In the genomic region with DNA sequence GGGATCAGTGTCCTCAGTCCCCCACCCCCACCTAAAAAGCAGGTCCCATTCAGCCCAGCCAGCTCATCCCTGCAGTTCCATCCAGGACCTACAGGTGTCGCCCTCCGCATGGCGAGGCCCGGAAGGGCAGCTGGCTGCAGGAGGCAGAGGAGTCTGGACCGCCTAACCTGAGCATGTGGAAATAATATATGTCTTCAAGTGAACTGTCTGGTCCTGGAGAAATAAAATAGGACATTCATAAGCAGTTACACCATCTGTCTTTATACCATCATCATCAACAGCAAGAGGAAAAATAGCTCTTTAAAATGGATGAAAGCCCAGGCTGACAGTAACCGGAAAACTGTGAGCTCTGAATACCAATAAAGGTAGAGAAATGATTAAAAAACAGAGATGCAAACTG, we compare ENCODE assay signal across 2 cellular contexts.
A peak's percentile ranks its signal among the peaks of the same experiment; 100 is the strongest.
TF ChIP-seq lines count a peak whose summit lies in the region.

No MANE protein-coding gene starts in this region.

TF ChIP-seq in IMR-90, 13 proteins besides CTCF, POLR2A, EP300 and RAD21:
- TF ChIP-seq RCOR1 (IDR thresholded peaks at IDR 0.05; ENCODE audit: insufficient replicate concordance, low read length) (no peak), SMC3 (IDR thresholded peaks at IDR 0.05; ENCODE audit: low read depth, low read length) (peak; percentile 94)

TF ChIP-seq in SK-N-SH, 30 proteins besides CTCF, POLR2A, EP300 and RAD21:
- TF ChIP-seq, protein P1, sequence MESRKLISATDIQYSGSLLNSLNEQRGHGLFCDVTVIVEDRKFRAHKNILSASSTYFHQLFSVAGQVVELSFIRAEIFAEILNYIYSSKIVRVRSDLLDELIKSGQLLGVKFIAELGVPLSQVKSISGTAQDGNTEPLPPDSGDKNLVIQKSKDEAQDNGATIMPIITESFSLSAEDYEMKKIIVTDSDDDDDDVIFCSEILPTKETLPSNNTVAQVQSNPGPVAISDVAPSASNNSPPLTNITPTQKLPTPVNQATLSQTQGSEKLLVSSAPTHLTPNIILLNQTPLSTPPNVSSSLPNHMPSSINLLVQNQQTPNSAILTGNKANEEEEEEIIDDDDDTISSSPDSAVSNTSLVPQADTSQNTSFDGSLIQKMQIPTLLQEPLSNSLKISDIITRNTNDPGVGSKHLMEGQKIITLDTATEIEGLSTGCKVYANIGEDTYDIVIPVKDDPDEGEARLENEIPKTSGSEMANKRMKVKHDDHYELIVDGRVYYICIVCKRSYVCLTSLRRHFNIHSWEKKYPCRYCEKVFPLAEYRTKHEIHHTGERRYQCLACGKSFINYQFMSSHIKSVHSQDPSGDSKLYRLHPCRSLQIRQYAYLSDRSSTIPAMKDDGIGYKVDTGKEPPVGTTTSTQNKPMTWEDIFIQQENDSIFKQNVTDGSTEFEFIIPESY (IDR thresholded peaks at IDR 0.05; ENCODE audit: borderline replicate concordance, low read depth), result no peak
- no peak for TF ChIP-seq FOXM1 (IDR thresholded peaks at IDR 0.05; ENCODE audit: low read depth)
- TF ChIP-seq ELF1 (IDR thresholded peaks at IDR 0.05), result no peak
- TF ChIP-seq TAF1 (IDR thresholded peaks at IDR 0.05; ENCODE audit: borderline replicate concordance, low read depth, low read length), result no peak
- no peak for TF ChIP-seq YY1 (IDR thresholded peaks at IDR 0.05; ENCODE audit: low read depth)
- TF ChIP-seq TEAD4 (IDR thresholded peaks at IDR 0.05; ENCODE audit: borderline replicate concordance, insufficient read depth), result no peak
- 0 out of 2 replicates have a peak, but pooled peaks have one; percentile 34 for TF ChIP-seq FOXJ3 (CRISPR knock-in tag; IDR thresholded peaks at IDR 0.05)
- TF ChIP-seq RXRA (IDR thresholded peaks at IDR 0.05; ENCODE audit: borderline replicate concordance, low read depth), result no peak
- TF ChIP-seq SIN3A (IDR thresholded peaks at IDR 0.05; ENCODE audit: borderline replicate concordance, low read depth, low read length), result no peak
- no peak for TF ChIP-seq MEF2A (IDR thresholded peaks at IDR 0.05; ENCODE audit: borderline replicate concordance, low read depth)
- no peak for TF ChIP-seq NFIC (IDR thresholded peaks at IDR 0.05; ENCODE audit: borderline replicate concordance)
- TF ChIP-seq, protein P2, sequence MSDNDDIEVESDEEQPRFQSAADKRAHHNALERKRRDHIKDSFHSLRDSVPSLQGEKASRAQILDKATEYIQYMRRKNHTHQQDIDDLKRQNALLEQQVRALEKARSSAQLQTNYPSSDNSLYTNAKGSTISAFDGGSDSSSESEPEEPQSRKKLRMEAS (IDR thresholded peaks at IDR 0.05; ENCODE audit: low read depth), result peak; percentile 64; the same call in 1 of the 2 replicates
- TF ChIP-seq RFX5 (IDR thresholded peaks at IDR 0.05; ENCODE audit: low read length), result no peak
- TF ChIP-seq JUND (IDR thresholded peaks at IDR 0.05), result no peak
- TF ChIP-seq, protein P3, sequence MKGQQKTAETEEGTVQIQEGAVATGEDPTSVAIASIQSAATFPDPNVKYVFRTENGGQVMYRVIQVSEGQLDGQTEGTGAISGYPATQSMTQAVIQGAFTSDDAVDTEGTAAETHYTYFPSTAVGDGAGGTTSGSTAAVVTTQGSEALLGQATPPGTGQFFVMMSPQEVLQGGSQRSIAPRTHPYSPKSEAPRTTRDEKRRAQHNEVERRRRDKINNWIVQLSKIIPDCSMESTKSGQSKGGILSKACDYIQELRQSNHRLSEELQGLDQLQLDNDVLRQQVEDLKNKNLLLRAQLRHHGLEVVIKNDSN (IDR thresholded peaks at IDR 0.05; ENCODE audit: borderline replicate concordance, low read depth), result no peak
- TF ChIP-seq, protein P4, sequence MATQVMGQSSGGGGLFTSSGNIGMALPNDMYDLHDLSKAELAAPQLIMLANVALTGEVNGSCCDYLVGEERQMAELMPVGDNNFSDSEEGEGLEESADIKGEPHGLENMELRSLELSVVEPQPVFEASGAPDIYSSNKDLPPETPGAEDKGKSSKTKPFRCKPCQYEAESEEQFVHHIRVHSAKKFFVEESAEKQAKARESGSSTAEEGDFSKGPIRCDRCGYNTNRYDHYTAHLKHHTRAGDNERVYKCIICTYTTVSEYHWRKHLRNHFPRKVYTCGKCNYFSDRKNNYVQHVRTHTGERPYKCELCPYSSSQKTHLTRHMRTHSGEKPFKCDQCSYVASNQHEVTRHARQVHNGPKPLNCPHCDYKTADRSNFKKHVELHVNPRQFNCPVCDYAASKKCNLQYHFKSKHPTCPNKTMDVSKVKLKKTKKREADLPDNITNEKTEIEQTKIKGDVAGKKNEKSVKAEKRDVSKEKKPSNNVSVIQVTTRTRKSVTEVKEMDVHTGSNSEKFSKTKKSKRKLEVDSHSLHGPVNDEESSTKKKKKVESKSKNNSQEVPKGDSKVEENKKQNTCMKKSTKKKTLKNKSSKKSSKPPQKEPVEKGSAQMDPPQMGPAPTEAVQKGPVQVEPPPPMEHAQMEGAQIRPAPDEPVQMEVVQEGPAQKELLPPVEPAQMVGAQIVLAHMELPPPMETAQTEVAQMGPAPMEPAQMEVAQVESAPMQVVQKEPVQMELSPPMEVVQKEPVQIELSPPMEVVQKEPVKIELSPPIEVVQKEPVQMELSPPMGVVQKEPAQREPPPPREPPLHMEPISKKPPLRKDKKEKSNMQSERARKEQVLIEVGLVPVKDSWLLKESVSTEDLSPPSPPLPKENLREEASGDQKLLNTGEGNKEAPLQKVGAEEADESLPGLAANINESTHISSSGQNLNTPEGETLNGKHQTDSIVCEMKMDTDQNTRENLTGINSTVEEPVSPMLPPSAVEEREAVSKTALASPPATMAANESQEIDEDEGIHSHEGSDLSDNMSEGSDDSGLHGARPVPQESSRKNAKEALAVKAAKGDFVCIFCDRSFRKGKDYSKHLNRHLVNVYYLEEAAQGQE (IDR thresholded peaks at IDR 0.05; ENCODE audit: low read depth, low read length), result no peak
- peak; percentile 69 for TF ChIP-seq TCF12 (IDR thresholded peaks at IDR 0.05)
- TF ChIP-seq FOSL2 (IDR thresholded peaks at IDR 0.05; ENCODE audit: borderline replicate concordance, low read depth), result no peak
- no peak for TF ChIP-seq MXI1 (IDR thresholded peaks at IDR 0.05; ENCODE audit: low read depth, low read length)
- no peak for TF ChIP-seq NRF1 (IDR thresholded peaks at IDR 0.05; ENCODE audit: low read depth, low read length)
- TF ChIP-seq GABPA (IDR thresholded peaks at IDR 0.05; ENCODE audit: low read depth), result no peak
- no peak for TF ChIP-seq RCOR1 (IDR thresholded peaks at IDR 0.05; ENCODE audit: low read length)
- peak; percentile 69 for TF ChIP-seq CHD2 (IDR thresholded peaks at IDR 0.05; ENCODE audit: low read length, partially characterized antibody)
- TF ChIP-seq EZH2phosphoT487 (IDR thresholded peaks at IDR 0.05; ENCODE audit: borderline replicate concordance, low read depth), result no peak
- TF ChIP-seq GATA2 (CRISPR knock-in tag; IDR thresholded peaks at IDR 0.05), result peak; percentile 6; the same call in 1 of the 2 replicates
- TF ChIP-seq, protein P5, sequence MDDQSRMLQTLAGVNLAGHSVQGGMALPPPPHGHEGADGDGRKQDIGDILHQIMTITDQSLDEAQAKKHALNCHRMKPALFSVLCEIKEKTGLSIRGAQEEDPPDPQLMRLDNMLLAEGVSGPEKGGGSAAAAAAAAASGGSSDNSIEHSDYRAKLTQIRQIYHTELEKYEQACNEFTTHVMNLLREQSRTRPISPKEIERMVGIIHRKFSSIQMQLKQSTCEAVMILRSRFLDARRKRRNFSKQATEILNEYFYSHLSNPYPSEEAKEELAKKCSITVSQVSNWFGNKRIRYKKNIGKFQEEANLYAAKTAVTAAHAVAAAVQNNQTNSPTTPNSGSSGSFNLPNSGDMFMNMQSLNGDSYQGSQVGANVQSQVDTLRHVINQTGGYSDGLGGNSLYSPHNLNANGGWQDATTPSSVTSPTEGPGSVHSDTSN (IDR thresholded peaks at IDR 0.05), result no peak
- peak; percentile 88 for TF ChIP-seq SMC3 (IDR thresholded peaks at IDR 0.05; ENCODE audit: low read depth, low read length)
- TF ChIP-seq, protein P6, sequence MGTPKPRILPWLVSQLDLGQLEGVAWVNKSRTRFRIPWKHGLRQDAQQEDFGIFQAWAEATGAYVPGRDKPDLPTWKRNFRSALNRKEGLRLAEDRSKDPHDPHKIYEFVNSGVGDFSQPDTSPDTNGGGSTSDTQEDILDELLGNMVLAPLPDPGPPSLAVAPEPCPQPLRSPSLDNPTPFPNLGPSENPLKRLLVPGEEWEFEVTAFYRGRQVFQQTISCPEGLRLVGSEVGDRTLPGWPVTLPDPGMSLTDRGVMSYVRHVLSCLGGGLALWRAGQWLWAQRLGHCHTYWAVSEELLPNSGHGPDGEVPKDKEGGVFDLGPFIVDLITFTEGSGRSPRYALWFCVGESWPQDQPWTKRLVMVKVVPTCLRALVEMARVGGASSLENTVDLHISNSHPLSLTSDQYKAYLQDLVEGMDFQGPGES (IDR thresholded peaks at IDR 0.05; ENCODE audit: low read depth, low read length), result no peak
- TF ChIP-seq, protein P7, sequence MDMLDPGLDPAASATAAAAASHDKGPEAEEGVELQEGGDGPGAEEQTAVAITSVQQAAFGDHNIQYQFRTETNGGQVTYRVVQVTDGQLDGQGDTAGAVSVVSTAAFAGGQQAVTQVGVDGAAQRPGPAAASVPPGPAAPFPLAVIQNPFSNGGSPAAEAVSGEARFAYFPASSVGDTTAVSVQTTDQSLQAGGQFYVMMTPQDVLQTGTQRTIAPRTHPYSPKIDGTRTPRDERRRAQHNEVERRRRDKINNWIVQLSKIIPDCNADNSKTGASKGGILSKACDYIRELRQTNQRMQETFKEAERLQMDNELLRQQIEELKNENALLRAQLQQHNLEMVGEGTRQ (IDR thresholded peaks at IDR 0.05; ENCODE audit: borderline replicate concordance, low read depth, low read length), result no peak
- peak; percentile 25; the same call in 1 of the 2 replicates for TF ChIP-seq POLR2AphosphoS5 (IDR thresholded peaks at IDR 0.05; ENCODE audit: low read depth, low read length)
